Comparison of ENCODE assay signal across 8 cellular contexts in genomic region chr14:77041837-77042557, GRCh38. TPM values are rescaled to one million over a fixed set of nuclear protein-coding genes. Genes with fewer than 3 reads are reported as not detected.
DNase-seq lines count a peak whose midpoint lies in the region; ATAC-seq and TF ChIP-seq lines count a peak whose summit lies in the region.

No MANE protein-coding gene starts in this region.

- peak overlapping the region; percentile 25 for H3K4me3 Mint-ChIP-seq in T-helper 17 cell

- DNase-seq in A172 (ENCODE audit: low spot score) (peak; percentile 61), HCEC 1CT (peak; percentile 94), T-helper 17 cell (no peak), fibroblast of mammary gland (ENCODE audit: low read depth) (peak; percentile 97), occipital lobe (lab: John Stamatoyannopoulos, UW) (peak; percentile 45), HT-29 (ENCODE audit: low spot score) (no peak), NCI-H146 treated with DMSO at 0.1 percent for 48 hours (lab: John Stamatoyannopoulos, UW; ENCODE audit: unreplicated experiment) (no peak)

- no peak for ATAC-seq in T-helper 17 cell
- ATAC-seq in HG03457 (IDR thresholded peaks at IDR 0.05; ENCODE audit: unreplicated experiment): no peak

- H3K9me3 ChIP-seq in T-helper 17 cell (ENCODE audit: control insufficient read depth, low read length, poor library complexity, severe bottlenecking): no peaks in the 10 kb centered on the region

- TF ChIP-seq CTCF in fibroblast of mammary gland (conservative IDR thresholded peaks at IDR 0.05; ENCODE audit: control insufficient read depth, insufficient read depth, low read depth, low read length): no peak

- no peaks in the 10 kb centered on the region for H3K27me3 Mint-ChIP-seq in T-helper 17 cell

- H3K27ac Mint-ChIP-seq in T-helper 17 cell: peak overlapping the region; percentile 98

- no peak overlapping the region for H3K4me3 ChIP-seq in fibroblast of mammary gland (ENCODE audit: control insufficient read depth, low read depth, low read length)

- no peaks in the 10 kb centered on the region for H3K36me3 Mint-ChIP-seq in T-helper 17 cell (ENCODE audit: low read depth)

- peaks cover 50% of the 10 kb centered on the region for H3K4me1 Mint-ChIP-seq in T-helper 17 cell

RNA-seq across cellular contexts. Expression of gene IRF2BPL, which starts 13.5 kb away (rescaled TPM):
- total RNA-seq in A172 (2014; rRNA removed; shearing (Covaris generic)): 20.8 and 24.7 TPM in 2 replicates
- total RNA-seq in T-helper 17 cell (10 to 100 TPM; 41.9 to 51.7 TPM), occipital lobe (72.7 TPM)
- 25.7 and 31.9 TPM in 2 replicates for total RNA-seq in HT-29 (2014; rRNA removed; shearing (Covaris generic))

RNA-seq across cellular contexts. Expression of gene CIPC, which starts 56.1 kb away (rescaled TPM):
- 9.9 and 13.5 TPM in 2 replicates for total RNA-seq in A172 (2014; rRNA removed; shearing (Covaris generic))
- total RNA-seq in T-helper 17 cell (10 to 100 TPM; 11.2 to 13.4 TPM), occipital lobe (44.5 TPM)
- 9.1 and 11.9 TPM in 2 replicates for total RNA-seq in HT-29 (2014; rRNA removed; shearing (Covaris generic))

Comparison
In these comparisons a context has a peak if more than half of its experiments do, and no peak if none do; other contexts are left out.
1. DNase-seq: peak in A172 (single experiment), HCEC 1CT (single experiment), fibroblast of mammary gland (single experiment) and occipital lobe (single experiment); none in T-helper 17 cell (0 of 3), HT-29 (single experiment) and NCI-H146 treated with DMSO at 0.1 percent for 48 hours (single experiment).